17 cellular contexts compared by ENCODE assay signal in genomic region chr17:57979076-57979475, GRCh38. TPM values are rescaled to one million over a fixed set of nuclear protein-coding genes. Genes with fewer than 3 reads are reported as not detected.
DNase-seq lines count a peak whose midpoint lies in the region; ATAC-seq and TF ChIP-seq lines count a peak whose summit lies in the region.
"Had no signal": no experiment of that assay in that cellular context is flagged by ENCODE, and none has a peak within 500 bp of the region (broad histone marks: within the 10 kb centered on the region; RNA-seq: fewer than 3 reads in every experiment).

No MANE protein-coding gene starts in this region.

- peaks cover 40% of the 10 kb centered on the region for H3K4me1 ChIP-seq in Loucy (ENCODE audit: insufficient read depth, low read length, poor library complexity, severe bottlenecking)
- H3K4me1 ChIP-seq: HAP-1 had no signal

- H3F3A ChIP-seq in Loucy (ENCODE audit: low read depth), result no peaks in the 10 kb centered on the region

- H3K4me2 ChIP-seq in Loucy (ENCODE audit: low read depth, low read length, poor library complexity, severe bottlenecking), result peak overlapping the region; percentile 12
- H3K4me2 ChIP-seq: BLaER1 treated with 17β-estradiol and CSF1 and Interleukin-3, amounts not matched to agents 10 nM and 100 nM had no signal

- peak overlapping the region; percentile 43 for H3K27ac ChIP-seq in substantia nigra (ENCODE audit: low read depth, low read length, poor library complexity, severe bottlenecking)
- H3K27ac ChIP-seq: BLaER1 treated with 17β-estradiol and CSF1 and Interleukin-3, amounts not matched to agents 10 nM and 100 nM had no signal

- peaks cover 54% of the 10 kb centered on the region for H4K20me1 ChIP-seq in Loucy (ENCODE audit: insufficient read depth, low read length, poor library complexity, severe bottlenecking)

- no peak overlapping the region for H3K9ac ChIP-seq in Loucy (ENCODE audit: low read depth, low read length, poor library complexity, severe bottlenecking)
- H3K9ac ChIP-seq: BLaER1 treated with 17β-estradiol and CSF1 and Interleukin-3, amounts not matched to agents 10 nM and 100 nM had no signal

- H3K79me2 ChIP-seq in Loucy (ENCODE audit: insufficient read depth, low read length), result peaks cover 74% of the 10 kb centered on the region

- H3K4me1 Mint-ChIP-seq in activated T-cell treated with anti-CD3 and anti-CD28 coated beads, Interleukin-2, amount 50 U/mL, for 24 hours (ENCODE audit: low read depth), result peaks cover 39% of the 10 kb centered on the region
- H3K4me1 Mint-ChIP-seq in activated T-cell treated with anti-CD3 and anti-CD28 coated beads, Interleukin-2, amount 50 U/mL, for 4 hours (ENCODE audit: low read depth), result peaks cover 39% of the 10 kb centered on the region
- no peaks in the 10 kb centered on the region for H3K4me1 Mint-ChIP-seq in endothelial cell (ENCODE audit: unreplicated experiment)

- no peak overlapping the region for H3K4me3 ChIP-seq in Loucy (ENCODE audit: low read length, poor library complexity, severe bottlenecking)
- H3K4me3 ChIP-seq: BLaER1 treated with 17β-estradiol and CSF1 and Interleukin-3, amounts not matched to agents 10 nM and 100 nM; HAP-1 had no signal

- H3K9me3 ChIP-seq in Loucy (ENCODE audit: insufficient read depth, low read depth, low read length), result no peaks in the 10 kb centered on the region
- H3K9me3 ChIP-seq: BLaER1 treated with 17β-estradiol and CSF1 and Interleukin-3, amounts not matched to agents 10 nM and 100 nM; HAP-1 had no signal

- peaks cover 76% of the 10 kb centered on the region for H3K36me3 ChIP-seq in Loucy (ENCODE audit: insufficient read depth, low read length)

- H3K9me3 Mint-ChIP-seq in activated T-cell treated with anti-CD3 and anti-CD28 coated beads, Interleukin-2, amount 50 U/mL, for 24 hours, result no peaks in the 10 kb centered on the region
- no peaks in the 10 kb centered on the region for H3K9me3 Mint-ChIP-seq in activated T-cell treated with anti-CD3 and anti-CD28 coated beads, Interleukin-2, amount 50 U/mL, for 4 hours
- H3K9me3 Mint-ChIP-seq in endothelial cell (ENCODE audit: unreplicated experiment), result no peaks in the 10 kb centered on the region
- H3K9me3 Mint-ChIP-seq: CD4-positive, CD25-positive, alpha-beta regulatory T cell; HFFc6 had no signal

- H3K36me3 Mint-ChIP-seq in activated T-cell treated with anti-CD3 and anti-CD28 coated beads, Interleukin-2, amount 50 U/mL, for 24 hours (ENCODE audit: low read depth), result peaks cover 96% of the 10 kb centered on the region
- H3K36me3 Mint-ChIP-seq in activated T-cell treated with anti-CD3 and anti-CD28 coated beads, Interleukin-2, amount 50 U/mL, for 4 hours (ENCODE audit: insufficient read depth), result peaks cover 39% of the 10 kb centered on the region
- peaks cover 22% of the 10 kb centered on the region for H3K36me3 Mint-ChIP-seq in endothelial cell (ENCODE audit: low read depth, unreplicated experiment)

- no peak for TF ChIP-seq CTCF in Loucy (conservative IDR thresholded peaks at IDR 0.05; ENCODE audit: low read length)
- no peak for TF ChIP-seq CTCF in endothelial cell (IDR thresholded peaks at IDR 0.05; ENCODE audit: unreplicated experiment)

- no peaks in the 10 kb centered on the region for H3K27me3 Mint-ChIP-seq in activated T-cell treated with anti-CD3 and anti-CD28 coated beads, Interleukin-2, amount 50 U/mL, for 24 hours
- no peaks in the 10 kb centered on the region for H3K27me3 Mint-ChIP-seq in activated T-cell treated with anti-CD3 and anti-CD28 coated beads, Interleukin-2, amount 50 U/mL, for 4 hours (ENCODE audit: low read depth)
- H3K27me3 Mint-ChIP-seq in endothelial cell (ENCODE audit: unreplicated experiment), result no peaks in the 10 kb centered on the region
- H3K27me3 Mint-ChIP-seq: CD4-positive, CD25-positive, alpha-beta regulatory T cell had no signal

- no peaks in the 10 kb centered on the region for H3K27me3 ChIP-seq in Loucy (ENCODE audit: insufficient read depth, low read length, poor library complexity, severe bottlenecking)
- H3K27me3 ChIP-seq: BLaER1 treated with 17β-estradiol and CSF1 and Interleukin-3, amounts not matched to agents 10 nM and 100 nM had no signal

- no peak overlapping the region for H2AFZ ChIP-seq in Loucy (ENCODE audit: low read length)

- ATAC-seq in activated T-cell treated with anti-CD3 and anti-CD28 coated beads, Interleukin-2, amount 50 U/mL, for 4 hours, result no peak
- ATAC-seq: HepG2 had no signal

- no peak overlapping the region for H3K4me3 Mint-ChIP-seq in activated T-cell treated with anti-CD3 and anti-CD28 coated beads, Interleukin-2, amount 50 U/mL, for 24 hours
- no peak overlapping the region for H3K4me3 Mint-ChIP-seq in activated T-cell treated with anti-CD3 and anti-CD28 coated beads, Interleukin-2, amount 50 U/mL, for 4 hours
- peak overlapping the region; percentile 40 for H3K4me3 Mint-ChIP-seq in endothelial cell (ENCODE audit: unreplicated experiment)
- H3K4me3 Mint-ChIP-seq: HFFc6 had no signal

- H3K9me2 ChIP-seq in Loucy (replicated peaks; ENCODE audit: low read depth, low read length), result no peaks in the 10 kb centered on the region

- DNase-seq in activated T-cell treated with anti-CD3 and anti-CD28 coated beads, Interleukin-2, amount 50 U/mL, for 24 hours, result no peak
- DNase-seq in activated T-cell treated with anti-CD3 and anti-CD28 coated beads, Interleukin-2, amount 50 U/mL, for 4 hours, result no peak
- DNase-seq in endothelial cell (ENCODE audit: low spot score) (no peak), substantia nigra (lab: John Stamatoyannopoulos, UW) (no peak), Kasumi-1 (lab: John Stamatoyannopoulos, UW) (no peak), ureter (ENCODE audit: low spot score) (no peak), NOMO-1 (lab: John Stamatoyannopoulos, UW; ENCODE audit: unreplicated experiment in 2 of 2) (no peak)
- DNase-seq: ACHN; CD4-positive, CD25-positive, alpha-beta regulatory T cell; DMS153; DMS79 treated with DMSO at 0.1 percent for 48 hours; EL; HFFc6 had no signal

- H3K27ac Mint-ChIP-seq in activated T-cell treated with anti-CD3 and anti-CD28 coated beads, Interleukin-2, amount 50 U/mL, for 24 hours, result peak overlapping the region; percentile 4
- H3K27ac Mint-ChIP-seq in endothelial cell (ENCODE audit: unreplicated experiment), result no peak overlapping the region
- H3K27ac Mint-ChIP-seq: HFFc6 had no signal

RNA-seq across cellular contexts. Expression of gene VEZF1, which starts 9.0 kb away (rescaled TPM):
- 10 to 100 TPM; 23.8 to 25.1 (median 24.1) TPM for total RNA-seq in activated T-cell treated with anti-CD3 and anti-CD28 coated beads, Interleukin-2, amount 50 U/mL, for 4 hours
- total RNA-seq in endothelial cell (ENCODE audit: unreplicated experiment) (43.7 TPM), ureter (75.6 TPM)

RNA-seq across cellular contexts. Expression of gene CUEDC1, which starts 23.9 kb away (rescaled TPM):
- under 1 TPM; 0.41 to 0.63 (median 0.58) TPM for total RNA-seq in activated T-cell treated with anti-CD3 and anti-CD28 coated beads, Interleukin-2, amount 50 U/mL, for 4 hours
- total RNA-seq in endothelial cell (ENCODE audit: unreplicated experiment), result 13.3 TPM
- total RNA-seq in ureter, result 36.9 TPM
- total RNA-seq: CD4-positive, CD25-positive, alpha-beta regulatory T cell had no signal

RNA-seq across cellular contexts. Expression of gene SRSF1, which starts 28.0 kb away (rescaled TPM):
- 100 to 1,000 TPM; 588 to 666 (median 647) TPM for total RNA-seq in activated T-cell treated with anti-CD3 and anti-CD28 coated beads, Interleukin-2, amount 50 U/mL, for 4 hours
- total RNA-seq in endothelial cell (ENCODE audit: unreplicated experiment) (201 TPM), ureter (205 TPM)
